8 cellular contexts compared by ENCODE assay signal in genomic region chr1:21344098-21344749, GRCh38. TPM values are rescaled to one million over a fixed set of nuclear protein-coding genes. Genes with fewer than 3 reads are reported as not detected.
A peak's percentile ranks its signal among the peaks of the same experiment; 100 is the strongest.
DNase-seq lines count a peak whose midpoint lies in the region; ATAC-seq and TF ChIP-seq lines count a peak whose summit lies in the region.

No MANE protein-coding gene starts in this region.

- 46 to 47% methylated on average over 14 of the region's 14 CpGs for WGBS in ectodermal cell, 2 experiments

- peak overlapping the region; percentile 70 for H3K4me2 ChIP-seq in neural cell (ENCODE audit: low read length)

- H3K27me3 ChIP-seq in BJ (ENCODE audit: control insufficient read depth, insufficient read depth, low read length) (no peaks in the 10 kb centered on the region), ectodermal cell (ENCODE audit: control insufficient read depth, insufficient read depth, low read length, poor library complexity, severe bottlenecking) (peaks cover 23% of the 10 kb centered on the region), neural cell (ENCODE audit: insufficient read depth, low read depth, low read length) (no peaks in the 10 kb centered on the region)

- no peak for TF ChIP-seq CTCF in BJ (IDR thresholded peaks at IDR 0.05; ENCODE audit: insufficient read depth, low read depth, low read length)
- TF ChIP-seq CTCF in LNCaP clone FGC (IDR thresholded peaks at IDR 0.05; ENCODE audit: control insufficient read depth, extremely low read depth, insufficient read depth), result no peak
- no peak for TF ChIP-seq CTCF in neural cell (IDR thresholded peaks at IDR 0.05; ENCODE audit: poor library complexity, severe bottlenecking)

- H3K9me3 ChIP-seq in ectodermal cell (ENCODE audit: control insufficient read depth, low read length) (no peaks in the 10 kb centered on the region), neural cell (ENCODE audit: low read length) (no peaks in the 10 kb centered on the region)

- no peak overlapping the region for H2AFZ ChIP-seq in neural cell (ENCODE audit: low read depth, low read length)

- H3K9ac ChIP-seq in neural cell (ENCODE audit: low read length), result peak overlapping the region; percentile 69

- ATAC-seq in HG03354 (IDR thresholded peaks at IDR 0.05; ENCODE audit: poor library complexity, severe bottlenecking, unreplicated experiment), result no peak

- CTCF ChIA-PET in BJ (lab: Yijun Ruan, JAX), result interaction anchor here (0.7 to 1.9 kb wide), 13 partner anchors 14 to 647 kb away, joined by 3 to 15 read pairs (median 4); no protein-coding TSS in a partner anchor

- H3K27ac ChIP-seq in ectodermal cell (ENCODE audit: insufficient read depth, low read depth, low read length, poor library complexity, severe bottlenecking) (no peak overlapping the region), neural cell (ENCODE audit: low read length) (no peak overlapping the region)

- no peak for TF ChIP-seq EP300 in neural cell (conservative IDR thresholded peaks at IDR 0.05; ENCODE audit: poor library complexity, severe bottlenecking)

- peaks cover 9% of the 10 kb centered on the region for H3K79me2 ChIP-seq in neural cell (replicated peaks; ENCODE audit: insufficient read depth, low read length)

- POLR2A ChIA-PET in BJ (lab: Charles Lee), result no interaction called here

- H3K36me3 ChIP-seq in BJ (ENCODE audit: control insufficient read depth, insufficient read depth, low read length) (peaks cover 5% of the 10 kb centered on the region; the same call in 1 of the 2 replicates), ectodermal cell (ENCODE audit: control insufficient read depth, insufficient read depth, low read length) (no peaks in the 10 kb centered on the region), neural cell (ENCODE audit: insufficient read depth, low read length) (no peaks in the 10 kb centered on the region)

- no peaks in the 10 kb centered on the region for H4K20me1 ChIP-seq in neural cell (ENCODE audit: insufficient read depth)

- no peak for DNase-seq in BJ (ENCODE audit: low read depth)
- no peak for DNase-seq in LNCaP clone FGC (ENCODE audit: low read depth)
- DNase-seq in NCI-H226, result no peak
- no peak for DNase-seq in SIG-M5 treated with dmso at 0.1 percent for 504 hours (lab: John Stamatoyannopoulos, UW; ENCODE audit: unreplicated experiment)
- no peak for DNase-seq in COR-L47 (lab: John Stamatoyannopoulos, UW)

- no peaks in the 10 kb centered on the region for H3F3A ChIP-seq in neural cell (ENCODE audit: insufficient read depth, low read length, poor library complexity, severe bottlenecking)

- H3K9me2 ChIP-seq in neural cell (ENCODE audit: insufficient read depth, low read length), result no peaks in the 10 kb centered on the region

- H3K4me3 ChIP-seq in BJ (ENCODE audit: low read depth, low read length), result peak overlapping the region; percentile 85
- H3K4me3 ChIP-seq in LNCaP clone FGC (ENCODE audit: low read depth, low read length), result peak overlapping the region; percentile 63
- peak overlapping the region; percentile 60 for H3K4me3 ChIP-seq in ectodermal cell (ENCODE audit: insufficient read depth, low read depth, low read length)
- H3K4me3 ChIP-seq in neural cell (ENCODE audit: low read length), result peak overlapping the region; percentile 81

- TF ChIP-seq RAD21 in neural cell (conservative IDR thresholded peaks at IDR 0.05), result no peak

- H3K4me1 ChIP-seq in ectodermal cell (ENCODE audit: control insufficient read depth, insufficient read depth, low read length), result peaks cover 18% of the 10 kb centered on the region

TF ChIP-seq in neural cell, 6 proteins besides CTCF, POLR2A, EP300 and RAD21:
- no peak for TF ChIP-seq REST (IDR thresholded peaks at IDR 0.05; ENCODE audit: borderline replicate concordance)
- TF ChIP-seq TAF1 (IDR thresholded peaks at IDR 0.05; ENCODE audit: low read depth), result no peak
- TF ChIP-seq EZH2 (IDR thresholded peaks at IDR 0.05; ENCODE audit: borderline replicate concordance, insufficient read depth, low read length, poor library complexity, severe bottlenecking), result no peak
- TF ChIP-seq SMC3 (conservative IDR thresholded peaks at IDR 0.05; ENCODE audit: poor library complexity), result no peak
- TF ChIP-seq POLR2AphosphoS5 (IDR thresholded peaks at IDR 0.05), result no peak
- no peak for TF ChIP-seq MXI1 (conservative IDR thresholded peaks at IDR 0.05; ENCODE audit: poor library complexity, severe bottlenecking)

RNA-seq across cellular contexts. Expression of gene ECE1, which starts 54.0 kb away (rescaled TPM):
- polyA plus RNA-seq in BJ (2011; rRNA removed) (70.7 and 150 TPM in 2 replicates), neural cell (7.8 and 10.1 TPM in 2 replicates)
- polyA minus RNA-seq in BJ (2011; rRNA and poly(A)+ RNA removed), result 47.0 and 47.5 TPM in 2 replicates
- 43.3 TPM for polyA plus RNA-seq in ectodermal cell (2013, experiment 1 of 4)
- 41.6 TPM for polyA plus RNA-seq in ectodermal cell (2013, experiment 2 of 4)
- polyA plus RNA-seq in ectodermal cell (2013, experiment 3 of 4), result 35.4 TPM
- polyA plus RNA-seq in ectodermal cell (2013, experiment 4 of 4), result 36.9 TPM
- polyA minus RNA-seq in neural cell, result 13.9 and 15.5 TPM in 2 replicates
